1 cellular context compared by ENCODE assay signal in the genomic region with DNA sequence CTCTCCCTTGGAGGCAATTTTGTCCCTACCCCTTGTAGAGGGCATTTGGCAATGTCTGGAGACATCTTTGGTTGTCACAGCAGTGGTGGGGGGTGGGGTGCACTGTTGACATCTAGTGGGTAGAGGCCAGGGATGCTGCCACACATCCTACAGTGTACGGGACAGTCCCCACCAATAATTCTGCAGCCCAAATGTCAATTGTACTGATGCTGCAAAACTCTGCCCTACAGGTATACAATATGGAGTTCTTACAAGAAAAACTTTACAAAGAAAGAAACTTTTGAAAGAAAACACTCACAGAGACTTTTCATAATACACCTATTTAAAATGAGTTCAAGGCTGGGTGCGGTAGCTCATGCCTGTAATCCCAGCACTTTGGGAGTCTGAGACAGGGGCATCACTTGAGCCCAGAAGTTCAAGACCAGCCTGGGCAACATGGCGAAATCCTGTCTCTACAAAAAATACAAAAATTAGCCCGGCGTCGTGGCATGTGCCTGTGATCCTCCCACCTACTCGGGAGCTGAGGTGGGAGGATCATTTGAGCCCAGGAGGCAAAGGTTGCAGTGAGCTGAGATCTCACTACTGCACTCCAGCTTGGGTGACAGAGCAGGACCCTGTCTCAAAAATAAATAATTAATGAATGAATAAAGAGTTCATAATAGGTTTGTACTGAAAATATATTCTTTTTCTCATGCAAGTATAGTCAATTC.
TF ChIP-seq lines count a peak whose summit lies in the region.

No MANE protein-coding gene starts in this region.

TF ChIP-seq in A549, 52 proteins besides CTCF, POLR2A, EP300 and RAD21 (continued from another document):
- TF ChIP-seq, protein P1, sequence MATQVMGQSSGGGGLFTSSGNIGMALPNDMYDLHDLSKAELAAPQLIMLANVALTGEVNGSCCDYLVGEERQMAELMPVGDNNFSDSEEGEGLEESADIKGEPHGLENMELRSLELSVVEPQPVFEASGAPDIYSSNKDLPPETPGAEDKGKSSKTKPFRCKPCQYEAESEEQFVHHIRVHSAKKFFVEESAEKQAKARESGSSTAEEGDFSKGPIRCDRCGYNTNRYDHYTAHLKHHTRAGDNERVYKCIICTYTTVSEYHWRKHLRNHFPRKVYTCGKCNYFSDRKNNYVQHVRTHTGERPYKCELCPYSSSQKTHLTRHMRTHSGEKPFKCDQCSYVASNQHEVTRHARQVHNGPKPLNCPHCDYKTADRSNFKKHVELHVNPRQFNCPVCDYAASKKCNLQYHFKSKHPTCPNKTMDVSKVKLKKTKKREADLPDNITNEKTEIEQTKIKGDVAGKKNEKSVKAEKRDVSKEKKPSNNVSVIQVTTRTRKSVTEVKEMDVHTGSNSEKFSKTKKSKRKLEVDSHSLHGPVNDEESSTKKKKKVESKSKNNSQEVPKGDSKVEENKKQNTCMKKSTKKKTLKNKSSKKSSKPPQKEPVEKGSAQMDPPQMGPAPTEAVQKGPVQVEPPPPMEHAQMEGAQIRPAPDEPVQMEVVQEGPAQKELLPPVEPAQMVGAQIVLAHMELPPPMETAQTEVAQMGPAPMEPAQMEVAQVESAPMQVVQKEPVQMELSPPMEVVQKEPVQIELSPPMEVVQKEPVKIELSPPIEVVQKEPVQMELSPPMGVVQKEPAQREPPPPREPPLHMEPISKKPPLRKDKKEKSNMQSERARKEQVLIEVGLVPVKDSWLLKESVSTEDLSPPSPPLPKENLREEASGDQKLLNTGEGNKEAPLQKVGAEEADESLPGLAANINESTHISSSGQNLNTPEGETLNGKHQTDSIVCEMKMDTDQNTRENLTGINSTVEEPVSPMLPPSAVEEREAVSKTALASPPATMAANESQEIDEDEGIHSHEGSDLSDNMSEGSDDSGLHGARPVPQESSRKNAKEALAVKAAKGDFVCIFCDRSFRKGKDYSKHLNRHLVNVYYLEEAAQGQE (IDR thresholded peaks at IDR 0.05): no peak
- TF ChIP-seq HOXA7 (CRISPR knock-in tag; IDR thresholded peaks at IDR 0.05): no peak
- TF ChIP-seq CBX8 (IDR thresholded peaks at IDR 0.05): no peak
- TF ChIP-seq, protein P2, sequence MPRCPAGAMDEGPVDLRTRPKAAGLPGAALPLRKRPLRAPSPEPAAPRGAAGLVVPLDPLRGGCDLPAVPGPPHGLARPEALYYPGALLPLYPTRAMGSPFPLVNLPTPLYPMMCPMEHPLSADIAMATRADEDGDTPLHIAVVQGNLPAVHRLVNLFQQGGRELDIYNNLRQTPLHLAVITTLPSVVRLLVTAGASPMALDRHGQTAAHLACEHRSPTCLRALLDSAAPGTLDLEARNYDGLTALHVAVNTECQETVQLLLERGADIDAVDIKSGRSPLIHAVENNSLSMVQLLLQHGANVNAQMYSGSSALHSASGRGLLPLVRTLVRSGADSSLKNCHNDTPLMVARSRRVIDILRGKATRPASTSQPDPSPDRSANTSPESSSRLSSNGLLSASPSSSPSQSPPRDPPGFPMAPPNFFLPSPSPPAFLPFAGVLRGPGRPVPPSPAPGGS (IDR thresholded peaks at IDR 0.05): no peak
- TF ChIP-seq, protein P3, sequence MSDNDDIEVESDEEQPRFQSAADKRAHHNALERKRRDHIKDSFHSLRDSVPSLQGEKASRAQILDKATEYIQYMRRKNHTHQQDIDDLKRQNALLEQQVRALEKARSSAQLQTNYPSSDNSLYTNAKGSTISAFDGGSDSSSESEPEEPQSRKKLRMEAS (IDR thresholded peaks at IDR 0.05): no peak
- TF ChIP-seq, protein P4, sequence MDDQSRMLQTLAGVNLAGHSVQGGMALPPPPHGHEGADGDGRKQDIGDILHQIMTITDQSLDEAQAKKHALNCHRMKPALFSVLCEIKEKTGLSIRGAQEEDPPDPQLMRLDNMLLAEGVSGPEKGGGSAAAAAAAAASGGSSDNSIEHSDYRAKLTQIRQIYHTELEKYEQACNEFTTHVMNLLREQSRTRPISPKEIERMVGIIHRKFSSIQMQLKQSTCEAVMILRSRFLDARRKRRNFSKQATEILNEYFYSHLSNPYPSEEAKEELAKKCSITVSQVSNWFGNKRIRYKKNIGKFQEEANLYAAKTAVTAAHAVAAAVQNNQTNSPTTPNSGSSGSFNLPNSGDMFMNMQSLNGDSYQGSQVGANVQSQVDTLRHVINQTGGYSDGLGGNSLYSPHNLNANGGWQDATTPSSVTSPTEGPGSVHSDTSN (IDR thresholded peaks at IDR 0.05): no peak
- no peak for TF ChIP-seq FOSL2 (IDR thresholded peaks at IDR 0.05)
- TF ChIP-seq FOSL2 (CRISPR knock-in tag; IDR thresholded peaks at IDR 0.05): no peak
- TF ChIP-seq RARB (CRISPR knock-in tag; IDR thresholded peaks at IDR 0.05): no peak
- TF ChIP-seq SMC3 (IDR thresholded peaks at IDR 0.05): no peak
- no peak for TF ChIP-seq BHLHE40 (IDR thresholded peaks at IDR 0.05; ENCODE audit: low read depth, low read length)
- TF ChIP-seq HOXB13 (CRISPR knock-in tag; IDR thresholded peaks at IDR 0.05; ENCODE audit: low read depth): no peak
- TF ChIP-seq MYC (IDR thresholded peaks at IDR 0.05; ENCODE audit: borderline replicate concordance, low read length): no peak
- no peak for TF ChIP-seq JUNB (IDR thresholded peaks at IDR 0.05)
- TF ChIP-seq CHD4 (IDR thresholded peaks at IDR 0.05; ENCODE audit: borderline replicate concordance): no peak
- TF ChIP-seq EHF (CRISPR knock-in tag; IDR thresholded peaks at IDR 0.05): no peak
- TF ChIP-seq ZSCAN20 (CRISPR knock-in tag; IDR thresholded peaks at IDR 0.05): no peak
